Comparison of ENCODE assay signal across 8 cellular contexts in the genomic region with DNA sequence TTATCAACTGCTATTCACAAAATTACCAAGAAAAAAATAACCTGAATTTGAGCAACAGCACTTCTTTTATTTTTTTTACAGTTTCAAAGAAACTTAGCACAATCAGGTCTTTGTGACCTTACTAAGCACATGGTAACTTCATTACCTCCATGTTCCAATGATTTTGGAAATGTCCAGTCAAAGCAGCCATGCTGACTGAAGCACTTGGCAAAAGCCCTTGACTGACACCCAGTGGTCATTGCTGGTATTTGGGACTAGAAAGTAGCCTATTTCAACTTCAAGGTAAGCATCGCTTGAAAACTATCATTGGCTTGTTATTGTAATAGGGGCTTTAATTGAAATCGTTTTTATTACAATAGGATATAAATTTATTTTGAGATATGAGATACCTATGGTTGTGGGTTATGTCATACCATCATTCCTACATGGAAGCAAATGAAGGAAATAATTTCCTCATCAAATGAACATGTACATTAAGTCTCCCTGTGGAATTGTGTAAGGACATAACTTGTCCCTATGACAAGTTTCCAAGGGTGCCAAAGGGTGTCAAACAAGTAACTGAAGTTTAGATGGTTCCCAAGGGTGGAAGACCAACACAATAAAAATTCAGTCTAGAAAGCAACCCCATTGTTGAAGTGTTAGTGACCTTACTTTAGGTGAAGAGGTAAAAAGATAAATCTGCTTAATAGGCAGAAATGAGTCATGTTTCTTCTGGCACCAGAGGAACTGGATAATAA. TPM values are rescaled to one million over a fixed set of nuclear protein-coding genes. Genes with fewer than 3 reads are reported as not detected.
A peak's percentile ranks its signal among the peaks of the same experiment; 100 is the strongest.
DNase-seq lines count a peak whose midpoint lies in the region; ATAC-seq, FAIRE-seq and TF ChIP-seq lines count a peak whose summit lies in the region.

No MANE protein-coding gene starts in this region.

- no peak overlapping the region for H3K4me3 Mint-ChIP-seq in activated CD8-positive, alpha-beta memory T cell treated with anti-CD3 and anti-CD28 coated beads, Interleukin-2, amount 10 ng/mL, durations not matched to agents 7 days and 5 days

- TF ChIP-seq CTCF in D721Med (IDR thresholded peaks at IDR 0.05; ENCODE audit: insufficient read depth, missing control alignments) (peak; percentile 96), parathyroid adenoma (IDR thresholded peaks at IDR 0.05) (peak; percentile 53)

- H3K79me2 ChIP-seq in parathyroid adenoma, result no peaks in the 10 kb centered on the region

- H3K4me2 ChIP-seq in parathyroid adenoma (ENCODE audit: low read length), result no peak overlapping the region

- H3K27me3 Mint-ChIP-seq in activated CD8-positive, alpha-beta memory T cell treated with anti-CD3 and anti-CD28 coated beads, Interleukin-2, amount 10 ng/mL, durations not matched to agents 7 days and 5 days, result no peaks in the 10 kb centered on the region

- peak; percentile 93 for ATAC-seq in HG03139 (IDR thresholded peaks at IDR 0.05; ENCODE audit: unreplicated experiment)
- no peak for ATAC-seq in activated CD8-positive, alpha-beta memory T cell treated with anti-CD3 and anti-CD28 coated beads, Interleukin-2, amount 10 ng/mL, durations not matched to agents 7 days and 5 days

- no peak overlapping the region for H3K27ac Mint-ChIP-seq in activated CD8-positive, alpha-beta memory T cell treated with anti-CD3 and anti-CD28 coated beads, Interleukin-2, amount 10 ng/mL, durations not matched to agents 7 days and 5 days

- H3K36me3 ChIP-seq in parathyroid adenoma (ENCODE audit: control insufficient read depth, insufficient read depth, low read length), result no peaks in the 10 kb centered on the region

- H3K9me3 ChIP-seq in parathyroid adenoma (ENCODE audit: control insufficient read depth, low read length), result no peaks in the 10 kb centered on the region

- no peak overlapping the region for H3K27ac ChIP-seq in parathyroid adenoma

- peak; percentile 89 for FAIRE-seq in D721Med (lab: Jason Lieb, UNC)

- CTCF ChIA-PET in activated CD8-positive, alpha-beta memory T cell treated with anti-CD3 and anti-CD28 coated beads, Interleukin-2, amount 10 ng/mL, durations not matched to agents 7 days and 5 days (lab: Charles Lee), result no interaction called here

- H3K36me3 Mint-ChIP-seq in activated CD8-positive, alpha-beta memory T cell treated with anti-CD3 and anti-CD28 coated beads, Interleukin-2, amount 10 ng/mL, durations not matched to agents 7 days and 5 days, result no peaks in the 10 kb centered on the region

- H3K4me1 ChIP-seq in parathyroid adenoma, result no peaks in the 10 kb centered on the region

- no peak overlapping the region for H3K9ac ChIP-seq in parathyroid adenoma

- H3K9me3 Mint-ChIP-seq in activated CD8-positive, alpha-beta memory T cell treated with anti-CD3 and anti-CD28 coated beads, Interleukin-2, amount 10 ng/mL, durations not matched to agents 7 days and 5 days (ENCODE audit: low read depth), result no peaks in the 10 kb centered on the region

- H3K4me3 ChIP-seq in parathyroid adenoma (ENCODE audit: low read depth, low read length), result no peak overlapping the region

- H3K4me1 Mint-ChIP-seq in activated CD8-positive, alpha-beta memory T cell treated with anti-CD3 and anti-CD28 coated beads, Interleukin-2, amount 10 ng/mL, durations not matched to agents 7 days and 5 days, result no peaks in the 10 kb centered on the region

- H2AFZ ChIP-seq in parathyroid adenoma, result no peak overlapping the region

- H3K27me3 ChIP-seq in parathyroid adenoma (ENCODE audit: control insufficient read depth, insufficient read depth, low read length), result no peaks in the 10 kb centered on the region

- no peak for DNase-seq in D721Med (ENCODE audit: insufficient read length, low spot score)
- peak; percentile 4 for DNase-seq in GM19240 (ENCODE audit: insufficient read length, low spot score)
- peak; percentile 16 for DNase-seq in NCI-H446 treated with DMSO at 0.1 percent for 48 hours (lab: John Stamatoyannopoulos, UW)
- peak; percentile 58 for DNase-seq in activated CD8-positive, alpha-beta memory T cell treated with anti-CD3 and anti-CD28 coated beads, Interleukin-2, amount 10 ng/mL, durations not matched to agents 7 days and 5 days
- DNase-seq in foreskin melanocyte, result peak; percentile 50
- DNase-seq in central memory CD4-positive, alpha-beta T cell, result no peak

RNA-seq across cellular contexts. Expression of gene ANXA10, which starts 15.2 kb away (rescaled TPM):
- not detected for total RNA-seq in activated CD8-positive, alpha-beta memory T cell treated with anti-CD3 and anti-CD28 coated beads, Interleukin-2, amount 10 ng/mL, durations not matched to agents 7 days and 5 days

Comparison
In these comparisons a context has a peak if more than half of its experiments do, and no peak if none do; other contexts are left out.
1. DNase-seq: peak in GM19240 (single experiment), NCI-H446 treated with DMSO at 0.1 percent for 48 hours (single experiment), activated CD8-positive, alpha-beta memory T cell treated with anti-CD3 and anti-CD28 coated beads, Interleukin-2, amount 10 ng/mL, durations not matched to agents 7 days and 5 days (single experiment) and foreskin melanocyte (single experiment); none in D721Med (single experiment) and central memory CD4-positive, alpha-beta T cell (single experiment).